In genomic region chr2:86753606-86754005, GRCh38 we compare ENCODE assay signal across 15 cellular contexts. TPM values are rescaled to one million over a fixed set of nuclear protein-coding genes. Genes with fewer than 3 reads are reported as not detected.
"Had no signal": no experiment of that assay in that cellular context is flagged by ENCODE, and none has a peak within 500 bp of the region (broad histone marks: within the 10 kb centered on the region; RNA-seq: fewer than 3 reads in every experiment).

No MANE protein-coding gene starts in this region.

- DNase-seq: activated B cell treated with CpG ODN at 0.5 μM for 24 hours; activated CD4-positive, alpha-beta T cell treated with anti-CD3 and anti-CD28 coated beads, Interleukin-2, amount 50 U/mL, for 1 hour; activated effector memory CD4-positive, alpha-beta T cell treated with anti-CD3 and anti-CD28 coated beads, Interleukin-2, amount 50 U/mL, for 16 hours; activated T-cell treated with anti-CD3 and anti-CD28 coated beads, Interleukin-2, amount 50 U/mL, for 24 hours; kidney glomerular epithelial cell; retina; T-helper 1 cell had no signal

- ATAC-seq: activated naive CD4-positive, alpha-beta T cell treated with anti-CD3 and anti-CD28 coated beads, Interleukin-2, amount 50 U/mL, for 72 hours; gastroesophageal sphincter had no signal

- H3K4me3 ChIP-seq: gastroesophageal sphincter, hepatocyte, neural progenitor cell, SK-N-MC, skin epidermis had no signal

- H3K27ac ChIP-seq: gastroesophageal sphincter, hepatocyte, parathyroid adenoma, SK-N-MC, skin epidermis had no signal

RNA-seq across cellular contexts. Expression of gene CD8A, which starts 37.1 kb away (rescaled TPM):
- total RNA-seq: myocyte had no signal
